Comparison of ENCODE assay signal across 28 cellular contexts in the genomic region with DNA sequence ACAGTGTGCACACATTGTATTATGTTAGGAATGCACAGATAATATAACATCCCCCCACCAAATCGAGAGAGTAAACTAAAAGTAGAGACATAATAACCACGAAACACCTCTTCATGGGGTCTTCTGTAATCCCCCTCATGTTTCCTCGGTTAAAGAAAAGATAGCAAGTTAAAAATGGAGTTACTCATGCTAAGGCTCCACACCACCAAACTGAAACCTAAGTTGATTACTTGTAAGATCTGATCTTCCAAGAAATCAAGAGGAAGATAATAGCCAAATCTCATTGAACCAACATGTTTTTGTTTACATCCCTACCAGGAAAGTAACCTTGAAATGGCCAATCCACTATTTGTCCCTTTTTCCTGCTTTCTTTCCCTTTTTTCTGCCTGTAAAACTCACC.
"Had no signal": no experiment of that assay in that cellular context is flagged by ENCODE, and none has a peak within 500 bp of the region (broad histone marks: within the 10 kb centered on the region; RNA-seq: fewer than 3 reads in every experiment).

No MANE protein-coding gene starts in this region.

- DNase-seq: colonic mucosa; cortex of kidney; effector CD8-positive, alpha-beta T cell; effector memory CD8-positive, alpha-beta T cell; endodermal cell; erythroblast; esophagus squamous epithelium; foreskin fibroblast; foreskin melanocyte; gastrocnemius medialis; glutamatergic neuron; head of caudate nucleus; heart right ventricle; hippocampal formation; left cardiac atrium; left lung; left ventricle myocardium superior; lower lobe of right lung; mesenchymal stem cell; mucosa of descending colon; naive B cell had no signal

- H3K4me1 ChIP-seq: colonic mucosa, esophagus squamous epithelium, gastrocnemius medialis, left lung, lower lobe of right lung had no signal

- H3K27ac ChIP-seq: colonic mucosa, epithelial cell of prostate, esophagus squamous epithelium, gastrocnemius medialis, heart right ventricle, left lung, lower lobe of right lung had no signal

- ATAC-seq: effector memory CD8-positive, alpha-beta T cell; esophagus mucosa; gastrocnemius medialis; heart right ventricle; left cardiac atrium; left lung; left ventricle myocardium superior; lower lobe of right lung; mucosa of descending colon had no signal

- H3K27me3 Mint-ChIP-seq: naive B cell had no signal

- H3K27me3 ChIP-seq: colonic mucosa, esophagus squamous epithelium, gastrocnemius medialis, heart right ventricle, left lung had no signal

- H3K4me3 Mint-ChIP-seq: dendritic cell treated with granulocyte-macrophage colony-stimulating factor and Interleukin-4, amounts not matched to agents 40 ng/mL and 50 ng/mL, for 4 days; effector memory CD8-positive, alpha-beta T cell; endodermal cell; mesothelial cell of epicardium; naive B cell had no signal

- FAIRE-seq: endometrium, islet of Langerhans, keratinocyte had no signal

- H3K4me3 ChIP-seq: colonic mucosa, esophagus squamous epithelium, gastrocnemius medialis, heart right ventricle, left lung, lower lobe of right lung, mucosa of descending colon had no signal

- H3K36me3 ChIP-seq: colonic mucosa, esophagus squamous epithelium, gastrocnemius medialis, heart right ventricle, left lung, lower lobe of right lung had no signal

- H3K9me3 Mint-ChIP-seq: dendritic cell treated with granulocyte-macrophage colony-stimulating factor and Interleukin-4, amounts not matched to agents 40 ng/mL and 50 ng/mL, for 4 days; effector memory CD8-positive, alpha-beta T cell; endodermal cell; mesothelial cell of epicardium had no signal

- H3K4me1 Mint-ChIP-seq: mesothelial cell of epicardium, naive B cell had no signal

- H3K27ac Mint-ChIP-seq: dendritic cell treated with granulocyte-macrophage colony-stimulating factor and Interleukin-4, amounts not matched to agents 40 ng/mL and 50 ng/mL, for 4 days; effector memory CD8-positive, alpha-beta T cell; endodermal cell; mesothelial cell of epicardium had no signal

- H3K9me3 ChIP-seq: colonic mucosa, esophagus squamous epithelium, gastrocnemius medialis, heart right ventricle, lower lobe of right lung, mucosa of descending colon had no signal

- H3K36me3 Mint-ChIP-seq: mesothelial cell of epicardium, naive B cell had no signal
